ENCODE assay signal across 7 cellular contexts in genomic region chr2:113720167-113720566, GRCh38. TPM values are rescaled to one million over a fixed set of nuclear protein-coding genes. Genes with fewer than 3 reads are reported as not detected.
A peak's percentile ranks its signal among the peaks of the same experiment; 100 is the strongest.
DNase-seq lines count a peak whose midpoint lies in the region; ATAC-seq and TF ChIP-seq lines count a peak whose summit lies in the region.

No MANE protein-coding gene starts in this region.

- H3K27ac ChIP-seq in neural cell (ENCODE audit: low read length), result no peak overlapping the region
- H3K27ac ChIP-seq in Karpas-422 (ENCODE audit: low read length), result no peak overlapping the region

- H3K4me1 Mint-ChIP-seq in brain, result no peaks in the 10 kb centered on the region

- H3K9me3 Mint-ChIP-seq in brain, result no peaks in the 10 kb centered on the region

- no peaks in the 10 kb centered on the region for H3F3A ChIP-seq in neural cell (ENCODE audit: insufficient read depth, low read length, poor library complexity, severe bottlenecking)

- peak; percentile 51 to 67 for TF ChIP-seq CTCF in brain (conservative IDR thresholded peaks at IDR 0.05)
- peak; percentile 55 for TF ChIP-seq CTCF in neural cell (IDR thresholded peaks at IDR 0.05; ENCODE audit: poor library complexity, severe bottlenecking)

- ATAC-seq in GM19467 (IDR thresholded peaks at IDR 0.05; ENCODE audit: unreplicated experiment), result no peak

- peaks cover 31% of the 10 kb centered on the region for H3K36me3 Mint-ChIP-seq in brain

- H2AFZ ChIP-seq in neural cell (ENCODE audit: low read depth, low read length) (no peak overlapping the region), Karpas-422 (ENCODE audit: low read length) (no peak overlapping the region)

- DNase-seq in GM03348 (ENCODE audit: low spot score) (peak; percentile 52), NAMALWA (ENCODE audit: low spot score) (peak; percentile 22), NCI-H187 (lab: John Stamatoyannopoulos, UW) (no peak), Karpas-422 (no peak)

- no peak overlapping the region for H3K4me3 ChIP-seq in neural cell (ENCODE audit: low read length)
- no peak overlapping the region for H3K4me3 ChIP-seq in Karpas-422 (ENCODE audit: low read length)

- H3K27me3 ChIP-seq in neural cell (ENCODE audit: insufficient read depth, low read depth, low read length), result no peaks in the 10 kb centered on the region
- H3K27me3 ChIP-seq in Karpas-422 (ENCODE audit: low read length), result no peaks in the 10 kb centered on the region

- H4K20me1 ChIP-seq in neural cell (ENCODE audit: insufficient read depth) (no peaks in the 10 kb centered on the region), Karpas-422 (ENCODE audit: insufficient read depth, low read depth, low read length) (no peaks in the 10 kb centered on the region)

- H3K4me3 Mint-ChIP-seq in brain, result no peak overlapping the region

- peak overlapping the region in 2 of 5 experiments; percentile 59 to 64 for H3K27ac Mint-ChIP-seq in brain

- no peaks in the 10 kb centered on the region for H3K4me1 ChIP-seq in Karpas-422 (ENCODE audit: low read length)

- no peaks in the 10 kb centered on the region for H3K27me3 Mint-ChIP-seq in brain

- no peak overlapping the region for H3K4me2 ChIP-seq in neural cell (ENCODE audit: low read length)
- H3K4me2 ChIP-seq in Karpas-422 (ENCODE audit: low read depth, low read length, poor library complexity, severe bottlenecking), result no peak overlapping the region

- H3K9me2 ChIP-seq in neural cell (ENCODE audit: insufficient read depth, low read length) (no peaks in the 10 kb centered on the region), Karpas-422 (replicated peaks; ENCODE audit: insufficient read depth, low read length) (no peaks in the 10 kb centered on the region)

- TF ChIP-seq EP300 in neural cell (conservative IDR thresholded peaks at IDR 0.05; ENCODE audit: poor library complexity, severe bottlenecking), result no peak

- peak; percentile 40 for TF ChIP-seq RAD21 in neural cell (conservative IDR thresholded peaks at IDR 0.05)

- H3K79me2 ChIP-seq in neural cell (replicated peaks; ENCODE audit: insufficient read depth, low read length), result no peaks in the 10 kb centered on the region
- peaks cover 8% of the 10 kb centered on the region; the same call in 1 of the 2 replicates for H3K79me2 ChIP-seq in Karpas-422 (ENCODE audit: low read length)

- no peaks in the 10 kb centered on the region for H3K9me3 ChIP-seq in neural cell (ENCODE audit: low read length)
- H3K9me3 ChIP-seq in Karpas-422 (ENCODE audit: low read length), result no peaks in the 10 kb centered on the region

- H3K9ac ChIP-seq in neural cell (ENCODE audit: low read length), result no peak overlapping the region
- H3K9ac ChIP-seq in Karpas-422 (ENCODE audit: low read length), result no peak overlapping the region

- H3K36me3 ChIP-seq in neural cell (ENCODE audit: insufficient read depth, low read length), result peaks cover 11% of the 10 kb centered on the region
- peaks cover 66% of the 10 kb centered on the region for H3K36me3 ChIP-seq in Karpas-422 (ENCODE audit: insufficient read depth, low read length)

TF ChIP-seq in neural cell, 6 proteins besides CTCF, POLR2A, EP300 and RAD21:
- no peak for TF ChIP-seq TAF1 (IDR thresholded peaks at IDR 0.05; ENCODE audit: low read depth)
- no peak for TF ChIP-seq MXI1 (conservative IDR thresholded peaks at IDR 0.05; ENCODE audit: poor library complexity, severe bottlenecking)
- no peak for TF ChIP-seq EZH2 (IDR thresholded peaks at IDR 0.05; ENCODE audit: borderline replicate concordance, insufficient read depth, low read length, poor library complexity, severe bottlenecking)
- TF ChIP-seq POLR2AphosphoS5 (IDR thresholded peaks at IDR 0.05), result no peak
- TF ChIP-seq, protein P1, sequence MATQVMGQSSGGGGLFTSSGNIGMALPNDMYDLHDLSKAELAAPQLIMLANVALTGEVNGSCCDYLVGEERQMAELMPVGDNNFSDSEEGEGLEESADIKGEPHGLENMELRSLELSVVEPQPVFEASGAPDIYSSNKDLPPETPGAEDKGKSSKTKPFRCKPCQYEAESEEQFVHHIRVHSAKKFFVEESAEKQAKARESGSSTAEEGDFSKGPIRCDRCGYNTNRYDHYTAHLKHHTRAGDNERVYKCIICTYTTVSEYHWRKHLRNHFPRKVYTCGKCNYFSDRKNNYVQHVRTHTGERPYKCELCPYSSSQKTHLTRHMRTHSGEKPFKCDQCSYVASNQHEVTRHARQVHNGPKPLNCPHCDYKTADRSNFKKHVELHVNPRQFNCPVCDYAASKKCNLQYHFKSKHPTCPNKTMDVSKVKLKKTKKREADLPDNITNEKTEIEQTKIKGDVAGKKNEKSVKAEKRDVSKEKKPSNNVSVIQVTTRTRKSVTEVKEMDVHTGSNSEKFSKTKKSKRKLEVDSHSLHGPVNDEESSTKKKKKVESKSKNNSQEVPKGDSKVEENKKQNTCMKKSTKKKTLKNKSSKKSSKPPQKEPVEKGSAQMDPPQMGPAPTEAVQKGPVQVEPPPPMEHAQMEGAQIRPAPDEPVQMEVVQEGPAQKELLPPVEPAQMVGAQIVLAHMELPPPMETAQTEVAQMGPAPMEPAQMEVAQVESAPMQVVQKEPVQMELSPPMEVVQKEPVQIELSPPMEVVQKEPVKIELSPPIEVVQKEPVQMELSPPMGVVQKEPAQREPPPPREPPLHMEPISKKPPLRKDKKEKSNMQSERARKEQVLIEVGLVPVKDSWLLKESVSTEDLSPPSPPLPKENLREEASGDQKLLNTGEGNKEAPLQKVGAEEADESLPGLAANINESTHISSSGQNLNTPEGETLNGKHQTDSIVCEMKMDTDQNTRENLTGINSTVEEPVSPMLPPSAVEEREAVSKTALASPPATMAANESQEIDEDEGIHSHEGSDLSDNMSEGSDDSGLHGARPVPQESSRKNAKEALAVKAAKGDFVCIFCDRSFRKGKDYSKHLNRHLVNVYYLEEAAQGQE (IDR thresholded peaks at IDR 0.05; ENCODE audit: borderline replicate concordance), result no peak
- peak; percentile 58 for TF ChIP-seq SMC3 (conservative IDR thresholded peaks at IDR 0.05; ENCODE audit: poor library complexity)

RNA-seq across cellular contexts. Expression of gene SLC35F5, which starts 36.3 kb away (rescaled TPM):
- polyA plus RNA-seq in brain (ENCODE audit: insufficient read depth, low read depth, low replicate concordance) (5.8 TPM), neural cell (56.2 and 56.3 TPM in 2 replicates)
- polyA minus RNA-seq in neural cell, result 148 and 160 TPM in 2 replicates
- 66.0 and 160 TPM in 2 replicates for total RNA-seq in Karpas-422 (2014; rRNA removed; shearing (Covaris generic); ENCODE audit: low replicate concordance)

Comparison
In these comparisons a context has a peak if more than half of its experiments do, and no peak if none do; other contexts are left out.
1. DNase-seq: peak in GM03348 (single experiment) and NAMALWA (single experiment); none in NCI-H187 (0 of 2) and Karpas-422 (single experiment).